In genomic region chr17:38351412-38352222, GRCh38 we compare ENCODE assay signal across 8 cellular contexts. TPM values are rescaled to one million over a fixed set of nuclear protein-coding genes. Genes with fewer than 3 reads are reported as not detected.
DNase-seq lines count a peak whose midpoint lies in the region; ATAC-seq and TF ChIP-seq lines count a peak whose summit lies in the region.

A gene with protein sequence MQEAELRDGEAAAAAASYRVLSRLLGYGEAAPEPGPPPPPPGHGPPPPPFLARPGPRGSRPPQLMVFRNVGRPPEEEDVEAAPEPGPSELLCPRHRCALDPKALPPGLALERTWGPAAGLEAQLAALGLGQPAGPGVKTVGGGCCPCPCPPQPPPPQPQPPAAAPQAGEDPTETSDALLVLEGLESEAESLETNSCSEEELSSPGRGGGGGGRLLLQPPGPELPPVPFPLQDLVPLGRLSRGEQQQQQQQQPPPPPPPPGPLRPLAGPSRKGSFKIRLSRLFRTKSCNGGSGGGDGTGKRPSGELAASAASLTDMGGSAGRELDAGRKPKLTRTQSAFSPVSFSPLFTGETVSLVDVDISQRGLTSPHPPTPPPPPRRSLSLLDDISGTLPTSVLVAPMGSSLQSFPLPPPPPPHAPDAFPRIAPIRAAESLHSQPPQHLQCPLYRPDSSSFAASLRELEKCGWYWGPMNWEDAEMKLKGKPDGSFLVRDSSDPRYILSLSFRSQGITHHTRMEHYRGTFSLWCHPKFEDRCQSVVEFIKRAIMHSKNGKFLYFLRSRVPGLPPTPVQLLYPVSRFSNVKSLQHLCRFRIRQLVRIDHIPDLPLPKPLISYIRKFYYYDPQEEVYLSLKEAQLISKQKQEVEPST (plus strand): TSS chr17:38351844. CDS start chr17:38352053, 209 bp downstream.

- H3K9me3 ChIP-seq in BLaER1 treated with 17β-estradiol and CSF1 and Interleukin-3, amounts not matched to agents 10 nM and 100 nM (replicated peaks in 1 of 11): no peaks in the 10 kb centered on the region
- no peaks in the 10 kb centered on the region for H3K9me3 ChIP-seq in liver (ENCODE audit: control insufficient read depth in 4 of 4, low read length in 3 of 4)

- peak; percentile 83 for ATAC-seq in GM19351 (IDR thresholded peaks at IDR 0.05; ENCODE audit: unreplicated experiment)
- ATAC-seq in HG03520 (IDR thresholded peaks at IDR 0.05; ENCODE audit: unreplicated experiment): peak; percentile 71

- no peaks in the 10 kb centered on the region for H3K27me3 ChIP-seq in BLaER1 treated with 17β-estradiol and CSF1 and Interleukin-3, amounts not matched to agents 10 nM and 100 nM
- no peaks in the 10 kb centered on the region for H3K27me3 ChIP-seq in liver (ENCODE audit: control insufficient read depth in 4 of 4, insufficient read depth in 4 of 4, low read length in 3 of 4)

- TF ChIP-seq CTCF in liver (IDR thresholded peaks at IDR 0.05; ENCODE audit: low read depth, low read length, missing input control): no peak

- peak within 1 kb of the TSS; percentile 81 to 96 (median 89) for H3K4me3 ChIP-seq in BLaER1 treated with 17β-estradiol and CSF1 and Interleukin-3, amounts not matched to agents 10 nM and 100 nM
- peak within 1 kb of the TSS; percentile 68 to 98 (median 75) for H3K4me3 ChIP-seq in liver (ENCODE audit: low read depth in 1 of 3, low read length in 3 of 3)

- no peak for TF ChIP-seq RAD21 in liver (IDR thresholded peaks at IDR 0.05)

- H3K27ac ChIP-seq in BLaER1 treated with 17β-estradiol and CSF1 and Interleukin-3, amounts not matched to agents 10 nM and 100 nM: peak within 1 kb of the TSS; percentile 47 to 84 (median 72); a peak in 21 of 22 replicates
- H3K27ac ChIP-seq in liver (ENCODE audit: low read depth in 1 of 2, low read length in 2 of 2): peak within 1 kb of the TSS; percentile 81 to 83

- peaks cover 24 to 45% (median 39%) of the 10 kb centered on the region in 11 experiments; a peak in 16 of 22 replicates for H4K20me1 ChIP-seq in BLaER1 treated with 17β-estradiol and CSF1 and Interleukin-3, amounts not matched to agents 10 nM and 100 nM

- H3K9ac ChIP-seq in BLaER1 treated with 17β-estradiol and CSF1 and Interleukin-3, amounts not matched to agents 10 nM and 100 nM: peak within 1 kb of the TSS; percentile 78 to 93 (median 85)
- peak within 1 kb of the TSS; percentile 44 to 63 for H3K9ac ChIP-seq in liver (ENCODE audit: low read depth in 1 of 2, low read length in 2 of 2)

- peaks cover 21 to 45% (median 31%) of the 10 kb centered on the region in 10 experiments for H3K4me1 ChIP-seq in BLaER1 treated with 17β-estradiol and CSF1 and Interleukin-3, amounts not matched to agents 10 nM and 100 nM
- H3K4me1 ChIP-seq in liver (ENCODE audit: control insufficient read depth in 4 of 4, insufficient read depth in 4 of 4, low read length in 3 of 4): peaks cover 6 to 16% (median 8%) of the 10 kb centered on the region in 4 donors

- peak; percentile 98 for DNase-seq in NCI-H69 (lab: John Stamatoyannopoulos, UW)
- peak; percentile 86 for DNase-seq in activated CD4-positive, alpha-beta T cell treated with anti-CD3 and anti-CD28 coated beads, Interleukin-2, amount 50 U/mL, for 24 hours (ENCODE audit: low read depth in 1 of 2, low spot score in 1 of 2)
- peak; percentile 68 to 93 for DNase-seq in dermis microvascular lymphatic vessel endothelial cell (ENCODE audit: low read depth in 2 of 2)
- DNase-seq in stimulated activated CD4-positive, alpha-beta T cell treated with anti-CD3 and anti-CD28 coated beads, Interleukin-4, amount 100 ng/mL, for 1 hour: peak; percentile 97

- peak within 1 kb of the TSS; percentile 74 to 99 (median 95) for H3K4me2 ChIP-seq in BLaER1 treated with 17β-estradiol and CSF1 and Interleukin-3, amounts not matched to agents 10 nM and 100 nM

- H3K36me3 ChIP-seq in BLaER1 treated with 17β-estradiol and CSF1 and Interleukin-3, amounts not matched to agents 10 nM and 100 nM: peaks cover 0 to 7% (median 0%) of the 10 kb centered on the region in 11 experiments; a peak in 4 of 22 replicates
- H3K36me3 ChIP-seq in liver (ENCODE audit: control insufficient read depth in 4 of 4, insufficient read depth in 3 of 4, low read depth in 1 of 4, low read length in 3 of 4): no peaks in the 10 kb centered on the region

- 3% methylated on average over 84 of the region's 84 CpGs for WGBS in liver

TF ChIP-seq in liver, 16 proteins besides CTCF, POLR2A, EP300 and RAD21:
- TF ChIP-seq, protein P1, sequence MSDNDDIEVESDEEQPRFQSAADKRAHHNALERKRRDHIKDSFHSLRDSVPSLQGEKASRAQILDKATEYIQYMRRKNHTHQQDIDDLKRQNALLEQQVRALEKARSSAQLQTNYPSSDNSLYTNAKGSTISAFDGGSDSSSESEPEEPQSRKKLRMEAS (IDR thresholded peaks at IDR 0.05): no peak
- TF ChIP-seq SP1 (IDR thresholded peaks at IDR 0.05) (peak; percentile 36), GABPA (IDR thresholded peaks at IDR 0.05 in 1 of 2, conservative IDR thresholded peaks at IDR 0.05 in 1 of 2) (peak; percentile 46 to 87), RXRA (IDR thresholded peaks at IDR 0.05) (peak in 1 of 2 donors; percentile 13), REST (IDR thresholded peaks at IDR 0.05) (peak; percentile 82), YY1 (IDR thresholded peaks at IDR 0.05) (peak; percentile 65), JUND (IDR thresholded peaks at IDR 0.05) (peak in 1 of 2 donors; percentile 14), TAF1 (conservative IDR thresholded peaks at IDR 0.05) (peak; percentile 84), NR2F2 (IDR thresholded peaks at IDR 0.05) (no peak), HNF4A (conservative IDR thresholded peaks at IDR 0.05) (no peak), EGR1 (IDR thresholded peaks at IDR 0.05; ENCODE audit: low read depth in 2 of 2) (peak in 1 of 2 donors; percentile 7)

RNA-seq across cellular contexts. Expression of the gene that starts here (rescaled TPM):
- 5.5 and 7.7 TPM in 2 replicates for total RNA-seq in dermis microvascular lymphatic vessel endothelial cell
- total RNA-seq in liver: 10 to 100 TPM in 1 of 2 donors, 1 to 10 TPM in 1; 3.6 to 11.0 TPM
- 1 to 10 TPM in 1 of 2 donors, under 1 TPM in 1; 0.74 to 2.2 TPM for polyA plus RNA-seq in liver

Comparison
In these comparisons a context has a peak if more than half of its experiments do, and no peak if none do; other contexts are left out.
1. Peak in every context shown above with its lines: DNase-seq, ATAC-seq, H3K4me3 ChIP-seq and H3K27ac ChIP-seq.